Comparison of ENCODE assay signal across 8 cellular contexts in genomic region chr9:113876806-113877236, GRCh38. TPM values are rescaled to one million over a fixed set of nuclear protein-coding genes. Genes with fewer than 3 reads are reported as not detected.
A peak's percentile ranks its signal among the peaks of the same experiment; 100 is the strongest.
DNase-seq lines count a peak whose midpoint lies in the region; ATAC-seq, FAIRE-seq and TF ChIP-seq lines count a peak whose summit lies in the region.

No MANE protein-coding gene starts in this region.

- TF ChIP-seq CTCF in GM12865 (IDR thresholded peaks at IDR 0.05; ENCODE audit: insufficient read depth, low read depth, low read length, missing control alignments) (no peak), foreskin fibroblast (IDR thresholded peaks at IDR 0.05; ENCODE audit: low read depth, low read length) (peak; percentile 14)

- no peaks in the 10 kb centered on the region for H3K9me3 Mint-ChIP-seq in T-cell

- DNase-seq in GM12865 (ENCODE audit: low read depth) (no peak), T-cell (no peak), foreskin fibroblast (peak in 1 of 2 donors; percentile 23), renal cortical epithelial cell (ENCODE audit: low read depth) (peak; percentile 28), iPS-NIHi11 (ENCODE audit: low spot score) (no peak)

- H3K4me3 ChIP-seq in GM12865 (ENCODE audit: low read depth, low read length) (peak overlapping the region; percentile 69), foreskin fibroblast (ENCODE audit: low read depth in 1 of 2, low read length in 2 of 2) (peak overlapping the region; percentile 81 to 93)

- peak; percentile 94 for FAIRE-seq in A204.1 (lab: Jason Lieb, UNC)

- peak overlapping the region in 1 of 2 donors; percentile 53 for H3K27ac Mint-ChIP-seq in T-cell

- CTCF ChIA-PET in T-cell (lab: Charles Lee): interaction anchor here in 1 of 2 donors (0.6 kb wide), 1 partner anchor 118 kb away, joined by 3 read pairs; no protein-coding TSS in a partner anchor

- no peaks in the 10 kb centered on the region for H3K36me3 Mint-ChIP-seq in T-cell

- peaks cover 4 to 5% (median 5%) of the 10 kb centered on the region in 3 donors for H3K4me1 Mint-ChIP-seq in T-cell

- ATAC-seq in T-cell (replicated peaks in 1 of 4) (no peak), HG02973 (IDR thresholded peaks at IDR 0.05; ENCODE audit: unreplicated experiment) (no peak), HG03039 (IDR thresholded peaks at IDR 0.05; ENCODE audit: unreplicated experiment) (no peak)

- peaks cover 0 to 24% of the 10 kb centered on the region in 2 donors for H3K27me3 Mint-ChIP-seq in T-cell

- peak overlapping the region; percentile 85 to 94 (median 86) for H3K4me3 Mint-ChIP-seq in T-cell

- POLR2A ChIA-PET in T-cell (lab: Charles Lee): no interaction called here

RNA-seq across cellular contexts. Expression of gene ZNF618, which starts 0.7 kb away (rescaled TPM):
- total RNA-seq in T-cell: 1 to 10 TPM in 3 of 5 donors, under 1 TPM in 2; 0.73 to 3.0 (median 1.4) TPM
- total RNA-seq in renal cortical epithelial cell: 3.5 and 30.6 TPM in 2 replicates
